ENCODE assay signal across 1 cellular context in genomic region chrX:47815901-47816845, GRCh38.
TF ChIP-seq lines count a peak whose summit lies in the region.

No MANE protein-coding gene starts in this region.

TF ChIP-seq in HEK293, 187 proteins besides CTCF, POLR2A, EP300 and RAD21:
- peak; percentile 81 for TF ChIP-seq PRDM10 (tag by site-specific recombination; IDR thresholded peaks at IDR 0.05)
- no peak for TF ChIP-seq ZNF354C (tag by site-specific recombination; IDR thresholded peaks at IDR 0.05; ENCODE audit: borderline replicate concordance, low read depth)
- TF ChIP-seq ZBTB1 (tag by site-specific recombination; IDR thresholded peaks at IDR 0.05) = no peak
- 0 out of 2 replicates have a peak, but pooled peaks have one; percentile 27 for TF ChIP-seq ZNF518A (tag by site-specific recombination; conservative IDR thresholded peaks at IDR 0.05; ENCODE audit: low read depth)
- TF ChIP-seq ZNF585B (tag by site-specific recombination; IDR thresholded peaks at IDR 0.05) = no peak
- no peak for TF ChIP-seq KLF7 (tag by site-specific recombination; IDR thresholded peaks at IDR 0.05; ENCODE audit: borderline replicate concordance)
- TF ChIP-seq GLI2 (tag by site-specific recombination; IDR thresholded peaks at IDR 0.05; ENCODE audit: borderline replicate concordance, low read depth) = no peak
- TF ChIP-seq ZNF146 (tag by site-specific recombination; IDR thresholded peaks at IDR 0.05) = no peak
- no peak for TF ChIP-seq ZNF366 (tag by site-specific recombination; conservative IDR thresholded peaks at IDR 0.05)
- TF ChIP-seq ZNF768 (tag by site-specific recombination; IDR thresholded peaks at IDR 0.05) = no peak
- TF ChIP-seq SALL2 (tag by site-specific recombination; IDR thresholded peaks at IDR 0.05; ENCODE audit: borderline replicate concordance) = no peak
- TF ChIP-seq ZNF747 (tag by site-specific recombination; IDR thresholded peaks at IDR 0.05) = no peak
- TF ChIP-seq ZNF555 (tag by site-specific recombination; conservative IDR thresholded peaks at IDR 0.05) = no peak
- TF ChIP-seq WT1 (tag by site-specific recombination; IDR thresholded peaks at IDR 0.05) = no peak
- no peak for TF ChIP-seq ZNF514 (tag by site-specific recombination; IDR thresholded peaks at IDR 0.05)
- TF ChIP-seq PRDM1 (tag by site-specific recombination; IDR thresholded peaks at IDR 0.05) = 0 out of 2 replicates have a peak, but pooled peaks have one; percentile 34
- no peak for TF ChIP-seq MYNN (tag by site-specific recombination; IDR thresholded peaks at IDR 0.05; ENCODE audit: borderline replicate concordance)
- TF ChIP-seq TCF7L2 (IDR thresholded peaks at IDR 0.05; ENCODE audit: borderline replicate concordance, low read depth, low read length) = no peak
- TF ChIP-seq INSM2 (tag by site-specific recombination; IDR thresholded peaks at IDR 0.05) = no peak
- TF ChIP-seq ZNF626 (tag by site-specific recombination; IDR thresholded peaks at IDR 0.05) = no peak
- no peak for TF ChIP-seq ELK4 (IDR thresholded peaks at IDR 0.05; ENCODE audit: borderline replicate concordance, low read depth, low read length)
- no peak for TF ChIP-seq ZNF350 (tag by site-specific recombination; IDR thresholded peaks at IDR 0.05)
- no peak for TF ChIP-seq PATZ1 (tag by site-specific recombination; IDR thresholded peaks at IDR 0.05)
- no peak for TF ChIP-seq OSR2 (tag by site-specific recombination; IDR thresholded peaks at IDR 0.05)
- TF ChIP-seq ZNF561 (tag by site-specific recombination; IDR thresholded peaks at IDR 0.05; ENCODE audit: borderline replicate concordance) = no peak
TF ChIP-seq in HEK293: peak in this region for 3.
